Comparison of ENCODE assay signal across 9 cellular contexts in the genomic region with DNA sequence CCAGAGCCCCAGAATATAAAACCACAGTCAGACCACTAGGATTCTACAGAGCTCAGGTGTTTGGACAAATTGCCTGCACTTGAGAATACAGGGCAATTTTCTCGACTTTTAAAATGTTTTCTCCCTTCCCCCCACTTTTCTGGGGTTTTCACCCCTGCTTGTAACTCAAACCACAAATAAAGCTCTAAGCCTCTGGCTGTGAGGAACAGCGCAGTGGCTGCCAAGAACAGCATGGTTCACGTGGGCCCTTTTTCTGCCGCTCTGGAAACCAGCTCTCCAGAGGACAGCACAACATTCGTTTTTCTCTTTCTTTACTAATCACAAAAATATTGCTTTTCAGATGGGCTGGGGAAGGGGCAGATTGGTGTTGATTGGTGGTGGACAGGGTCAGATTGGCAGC.
DNase-seq lines count a peak whose midpoint lies in the region; ATAC-seq and TF ChIP-seq lines count a peak whose summit lies in the region.
"Had no signal": no experiment of that assay in that cellular context is flagged by ENCODE, and none has a peak within 500 bp of the region (broad histone marks: within the 10 kb centered on the region; RNA-seq: fewer than 3 reads in every experiment).

No MANE protein-coding gene starts in this region.

- in situ Hi-C loops in mammary epithelial cell (cut with MboI; ENCODE audit: low sequenced_read_pairs in 2 of 2), result no loop called here
- in situ Hi-C loops in KBM-7 (cut with MboI; ENCODE audit: low pct_unique_long_range_greater_than_20kb, low sequenced_read_pairs), result no loop called here

- ATAC-seq in GM18868 (IDR thresholded peaks at IDR 0.05; ENCODE audit: unreplicated experiment), result no peak

- DNase-seq in MCF 10A (ENCODE audit: unreplicated experiment) (peak; percentile 67), mammary epithelial cell (no peak), KBM-7 (no peak), 8988T (no peak)
- DNase-seq: brain microvascular endothelial cell had no signal

- H3K4me3 ChIP-seq in mammary epithelial cell (replicated peaks in 1 of 3; ENCODE audit: insufficient read depth in 1 of 3, low read depth in 2 of 3, low read length in 3 of 3) (no peak overlapping the region), muscle layer of duodenum (ENCODE audit: low read depth in 1 of 2, low read length in 2 of 2) (no peak overlapping the region), urinary bladder (ENCODE audit: low read depth, low read length) (no peak overlapping the region)

- H3K4me1 ChIP-seq in mammary epithelial cell (ENCODE audit: insufficient read depth, low read length), result peaks cover 36% of the 10 kb centered on the region
- H3K4me1 ChIP-seq in muscle layer of duodenum (ENCODE audit: control insufficient read depth in 1 of 2, insufficient read depth in 2 of 2, low read length in 2 of 2), result peaks cover 13 to 19% of the 10 kb centered on the region in 2 donors
- no peaks in the 10 kb centered on the region for H3K4me1 ChIP-seq in urinary bladder (ENCODE audit: insufficient read depth)

- dilution Hi-C loops in mammary epithelial cell (cut with HindIII; ENCODE audit: low sequenced_read_pairs), result no loop called here

- whole genome bisulfite sequencing in mammary epithelial cell (ENCODE audit: low coverage, missing lambda C conversion rate), result 20% methylated on average over 5 of the region's 5 CpGs
- WGBS in urinary bladder, result 44% methylated on average over 5 of the region's 5 CpGs

- BruUV-seq in MCF 10A (replicated peaks; lab: Mats Ljungman, UMichigan), result no TSS peak
- no TSS peak for BruUV-seq in mammary epithelial cell (replicated peaks; lab: Mats Ljungman, UMichigan)

- H3K27ac ChIP-seq in mammary epithelial cell (ENCODE audit: insufficient read depth, low read depth, low read length) (no peak overlapping the region), muscle layer of duodenum (ENCODE audit: low read length) (peak overlapping the region; percentile 72), urinary bladder (ENCODE audit: low read depth) (peak overlapping the region; percentile 28)
- H3K27ac ChIP-seq: brain microvascular endothelial cell had no signal

- H3K27me3 Mint-ChIP-seq in MCF 10A (ENCODE audit: insufficient read depth, unreplicated experiment) (no peaks in the 10 kb centered on the region), brain (peaks cover 3% of the 10 kb centered on the region)

- POLR2A ChIA-PET in MCF 10A (lab: Yijun Ruan, JAX), result interaction anchor here (0.6 to 2.3 kb wide), 4 partner anchors 17 to 48 kb away, joined by 3 to 9 read pairs (median 4); no protein-coding TSS in a partner anchor

- H3K9me3 ChIP-seq in mammary epithelial cell (replicated peaks; ENCODE audit: insufficient read depth, low read length) (no peaks in the 10 kb centered on the region), muscle layer of duodenum (ENCODE audit: control insufficient read depth in 1 of 2, low read length in 2 of 2) (no peaks in the 10 kb centered on the region)

- no peaks in the 10 kb centered on the region for H3K36me3 Mint-ChIP-seq in MCF 10A (ENCODE audit: insufficient read depth, unreplicated experiment)
- no peaks in the 10 kb centered on the region for H3K36me3 Mint-ChIP-seq in brain

- H3K27ac Mint-ChIP-seq in MCF 10A (ENCODE audit: low read depth, unreplicated experiment) (no peak overlapping the region), brain (peak overlapping the region in 3 of 5 experiments; percentile 7 to 58 (median 39))

- CTCF ChIA-PET in MCF 10A (lab: Yijun Ruan, JAX), result interaction anchor here (1.1 to 1.6 kb wide), 2 partner anchors 35 to 126 kb away, joined by 3 read pairs; no protein-coding TSS in a partner anchor
- CTCF ChIA-PET in mammary epithelial cell (lab: Charles Lee; ENCODE audit: low non-redundant PET), result no interaction called here

- intact Hi-C loops in MCF 10A (cut with micrococcal nuclease), result no loop called here
- intact Hi-C loops in mammary epithelial cell (cut with micrococcal nuclease), result no loop called here

- no peak for TF ChIP-seq CTCF in MCF 10A (IDR thresholded peaks at IDR 0.05; ENCODE audit: unreplicated experiment)
- no peak for TF ChIP-seq CTCF in mammary epithelial cell (conservative IDR thresholded peaks at IDR 0.05 in 1 of 2, IDR thresholded peaks at IDR 0.05 in 1 of 2; ENCODE audit: extremely low read depth in 1 of 2, insufficient read depth in 1 of 2, low read depth in 1 of 2, low read length in 2 of 2)
- TF ChIP-seq CTCF in brain (conservative IDR thresholded peaks at IDR 0.05), result no peak

- H3K4me1 Mint-ChIP-seq in MCF 10A (ENCODE audit: insufficient read depth, unreplicated experiment) (peaks cover 52% of the 10 kb centered on the region), brain (peaks cover 40% of the 10 kb centered on the region)

- H3K9me3 Mint-ChIP-seq in MCF 10A (ENCODE audit: unreplicated experiment), result no peaks in the 10 kb centered on the region
- no peaks in the 10 kb centered on the region for H3K9me3 Mint-ChIP-seq in brain

- H2AFZ ChIP-seq in mammary epithelial cell (ENCODE audit: low read depth, low read length), result no peak overlapping the region

- no peaks in the 10 kb centered on the region for H3K36me3 ChIP-seq in mammary epithelial cell (ENCODE audit: insufficient read depth, low read length)
- no peaks in the 10 kb centered on the region for H3K36me3 ChIP-seq in muscle layer of duodenum (ENCODE audit: control insufficient read depth in 1 of 2, insufficient read depth in 2 of 2, low read length in 2 of 2)
- no peaks in the 10 kb centered on the region for H3K36me3 ChIP-seq in urinary bladder (ENCODE audit: insufficient read depth)
- H3K36me3 ChIP-seq: brain microvascular endothelial cell had no signal

- H3K4me2 ChIP-seq in mammary epithelial cell (ENCODE audit: insufficient read depth, low read depth, low read length), result no peak overlapping the region

- no peak overlapping the region for H3K9ac ChIP-seq in mammary epithelial cell (ENCODE audit: insufficient read depth, low read length)

- H3K4me3 Mint-ChIP-seq in MCF 10A (ENCODE audit: unreplicated experiment) (no peak overlapping the region), brain (no peak overlapping the region)

- no peaks in the 10 kb centered on the region for H4K20me1 ChIP-seq in mammary epithelial cell (ENCODE audit: insufficient read depth, low read length)

- H3K27me3 ChIP-seq in mammary epithelial cell (ENCODE audit: insufficient read depth, low read length) (no peaks in the 10 kb centered on the region), muscle layer of duodenum (ENCODE audit: low read depth, low read length) (no peaks in the 10 kb centered on the region)
- H3K27me3 ChIP-seq: brain microvascular endothelial cell had no signal

- no peaks in the 10 kb centered on the region for H3K79me2 ChIP-seq in mammary epithelial cell (ENCODE audit: insufficient read depth, low read length)
